Comparison of ENCODE assay signal across 17 cellular contexts in genomic region chr2:216546646-216547403, GRCh38. TPM values are rescaled to one million over a fixed set of nuclear protein-coding genes. Genes with fewer than 3 reads are reported as not detected.
DNase-seq lines count a peak whose midpoint lies in the region; ATAC-seq and TF ChIP-seq lines count a peak whose summit lies in the region.
"Had no signal": no experiment of that assay in that cellular context is flagged by ENCODE, and none has a peak within 500 bp of the region (broad histone marks: within the 10 kb centered on the region; RNA-seq: fewer than 3 reads in every experiment).

No MANE protein-coding gene starts in this region.

- peak overlapping the region; percentile 55 for H3K27ac Mint-ChIP-seq in chondrocyte (ENCODE audit: unreplicated experiment)
- H3K27ac Mint-ChIP-seq: activated CD4-positive, alpha-beta T cell treated with anti-CD3 and anti-CD28 coated beads for 36 hours; activated naive CD8-positive, alpha-beta T cell treated with anti-CD3 and anti-CD28 coated beads, Interleukin-2, amount 50 U/mL, for 24 hours; CD4-positive, alpha-beta memory T cell; naive thymus-derived CD4-positive, alpha-beta T cell; T-helper 1 cell treated with Interleukin-12 subunit alpha and Interleukin-12 subunit beta and Interleukin-4 antibody, amounts not matched to agents 30 μg/mL and 1 μg/mL, for 36 hours had no signal

- no peaks in the 10 kb centered on the region for H3K9me3 ChIP-seq in right atrium auricular region
- no peaks in the 10 kb centered on the region for H3K9me3 ChIP-seq in uterus

- H3K36me3 ChIP-seq in right atrium auricular region (no peaks in the 10 kb centered on the region), uterus (no peaks in the 10 kb centered on the region)

- intact Hi-C loops in uterus (cut with DNase I; ENCODE audit: low total_unique reads) (no loop called here), sciatic nerve (cut with DNase I) (no loop called here)

- peaks cover 72% of the 10 kb centered on the region for H3K4me1 Mint-ChIP-seq in chondrocyte (ENCODE audit: low read depth)
- H3K4me1 Mint-ChIP-seq: activated CD4-positive, alpha-beta T cell treated with anti-CD3 and anti-CD28 coated beads for 36 hours; activated naive CD8-positive, alpha-beta T cell treated with anti-CD3 and anti-CD28 coated beads, Interleukin-2, amount 50 U/mL, for 24 hours; CD4-positive, alpha-beta memory T cell had no signal

- no peaks in the 10 kb centered on the region for H3K36me3 Mint-ChIP-seq in chondrocyte (ENCODE audit: low read depth)
- H3K36me3 Mint-ChIP-seq: CD4-positive, alpha-beta memory T cell; naive thymus-derived CD4-positive, alpha-beta T cell had no signal

- no peak overlapping the region for H3K4me3 ChIP-seq in right atrium auricular region
- no peak overlapping the region for H3K4me3 ChIP-seq in uterus

- H3K27me3 ChIP-seq in right atrium auricular region (no peaks in the 10 kb centered on the region), uterus (no peaks in the 10 kb centered on the region)

- peaks cover 0 to 59% of the 10 kb centered on the region in 2 donors for H3K4me1 ChIP-seq in right atrium auricular region
- peaks cover 0 to 7% of the 10 kb centered on the region in 2 donors for H3K4me1 ChIP-seq in uterus

- no peak for TF ChIP-seq POLR2A in uterus (IDR thresholded peaks at IDR 0.05)

- H3K27ac ChIP-seq in right atrium auricular region (peak overlapping the region; percentile 66 to 92), uterus (peak overlapping the region; percentile 76 to 83)

- no peak overlapping the region for H3K4me3 Mint-ChIP-seq in chondrocyte (ENCODE audit: unreplicated experiment)
- H3K4me3 Mint-ChIP-seq: activated CD4-positive, alpha-beta T cell treated with anti-CD3 and anti-CD28 coated beads for 36 hours; activated naive CD8-positive, alpha-beta T cell treated with anti-CD3 and anti-CD28 coated beads, Interleukin-2, amount 50 U/mL, for 24 hours; CD4-positive, alpha-beta memory T cell; naive thymus-derived CD4-positive, alpha-beta T cell; T-helper 1 cell treated with Interleukin-12 subunit alpha and Interleukin-12 subunit beta and Interleukin-4 antibody, amounts not matched to agents 30 μg/mL and 1 μg/mL, for 36 hours had no signal

- no peaks in the 10 kb centered on the region for H3K9me3 Mint-ChIP-seq in chondrocyte (ENCODE audit: low read depth)
- H3K9me3 Mint-ChIP-seq: activated naive CD8-positive, alpha-beta T cell treated with anti-CD3 and anti-CD28 coated beads, Interleukin-2, amount 50 U/mL, for 24 hours; CD4-positive, alpha-beta memory T cell; naive thymus-derived CD4-positive, alpha-beta T cell; T-helper 1 cell treated with Interleukin-12 subunit alpha and Interleukin-12 subunit beta and Interleukin-4 antibody, amounts not matched to agents 30 μg/mL and 1 μg/mL, for 36 hours had no signal

- peak; percentile 21 for DNase-seq in NCI-H226
- no peak for DNase-seq in chondrocyte (ENCODE audit: low spot score)
- DNase-seq in right atrium auricular region (ENCODE audit: low spot score): no peak
- DNase-seq in uterus: no peak
- no peak for DNase-seq in sciatic nerve (ENCODE audit: low spot score)
- no peak for DNase-seq in C1 segment of cervical spinal cord (lab: John Stamatoyannopoulos, UW)
- DNase-seq: activated CD4-positive, alpha-beta T cell treated with anti-CD3 and anti-CD28 coated beads for 36 hours; activated naive CD8-positive, alpha-beta T cell treated with anti-CD3 and anti-CD28 coated beads, Interleukin-2, amount 50 U/mL, for 24 hours; activated T-cell treated with anti-CD3 and anti-CD28 coated beads, Interleukin-2, amount 50 U/mL, for 1 hour; CD4-positive, alpha-beta memory T cell; left colon; naive thymus-derived CD4-positive, alpha-beta T cell; NCI-H1417 treated with DMSO at 0.1 percent for 48 hours; NCI-H510A; stimulated activated naive CD4-positive, alpha-beta T cell had no signal

- no peaks in the 10 kb centered on the region for H3K27me3 Mint-ChIP-seq in chondrocyte (ENCODE audit: low read depth)

- ATAC-seq in HG03025 (IDR thresholded peaks at IDR 0.05; ENCODE audit: low FRiP score, unreplicated experiment) (no peak), sciatic nerve (no peak)
- ATAC-seq: activated CD4-positive, alpha-beta T cell treated with anti-CD3 and anti-CD28 coated beads for 36 hours; activated naive CD8-positive, alpha-beta T cell treated with anti-CD3 and anti-CD28 coated beads, Interleukin-2, amount 50 U/mL, for 24 hours; left colon; naive thymus-derived CD4-positive, alpha-beta T cell had no signal

- TF ChIP-seq CTCF in chondrocyte (IDR thresholded peaks at IDR 0.05): no peak
- no peak for TF ChIP-seq CTCF in right atrium auricular region (IDR thresholded peaks at IDR 0.05)
- no peak for TF ChIP-seq CTCF in uterus (IDR thresholded peaks at IDR 0.05)

RNA-seq across cellular contexts. Expression of gene RPL37A, which starts 48.2 kb away (rescaled TPM):
- total RNA-seq in chondrocyte (2,015 to 2,317 TPM (median 2,049 TPM) in 3 replicates), right atrium auricular region (1,000 to 10,000 TPM in 1 of 2 donors, 100 to 1,000 TPM in 1; 425 to 1,004 TPM), uterus (1,000 to 10,000 TPM in 3 of 4 donors, 100 to 1,000 TPM in 1; 716 to 2,917 (median 2,308) TPM), sciatic nerve (1,810 TPM)
